11 cellular contexts compared by ENCODE assay signal in genomic region chr19:5035817-5036732, GRCh38.
A peak's percentile ranks its signal among the peaks of the same experiment; 100 is the strongest.
DNase-seq lines count a peak whose midpoint lies in the region; ATAC-seq and TF ChIP-seq lines count a peak whose summit lies in the region.
"Had no signal": no experiment of that assay in that cellular context is flagged by ENCODE, and none has a peak within 500 bp of the region (broad histone marks: within the 10 kb centered on the region; RNA-seq: fewer than 3 reads in every experiment).

No MANE protein-coding gene starts in this region.

- no peaks in the 10 kb centered on the region for H4K20me1 ChIP-seq in GM23248 (ENCODE audit: insufficient read depth)

- H3K9me2 ChIP-seq in GM23248 (ENCODE audit: insufficient read depth): no peaks in the 10 kb centered on the region

- no peak overlapping the region for H3K27ac Mint-ChIP-seq in T-helper 2 cell treated with Interferon-gamma antibody and Interleukin-4, amounts not matched to agents 5 μg/mL and 100 μg/mL, for 36 hours
- H3K27ac Mint-ChIP-seq: memory B cell had no signal

- H3K4me2 ChIP-seq in GM23248 (ENCODE audit: unreplicated experiment): no peak overlapping the region

- intact Hi-C loops in psoas muscle (cut with DNase I) (loop anchor here in 1 of 2 donors (10.0 kb wide), 2 partner anchors 121 to 221 kb away; no protein-coding TSS in a partner anchor), lower lobe of right lung (cut with DNase I) (no loop called here)

- H3K4me1 ChIP-seq in GM23248 (ENCODE audit: insufficient read depth) (peaks cover 27% of the 10 kb centered on the region), psoas muscle (peaks cover 46% of the 10 kb centered on the region), lower lobe of right lung (peaks cover 15% of the 10 kb centered on the region)

- H3K79me2 ChIP-seq in GM23248 (ENCODE audit: insufficient read depth): peaks cover 88% of the 10 kb centered on the region

- H3F3A ChIP-seq in GM23248 (ENCODE audit: insufficient read depth): peaks cover 13% of the 10 kb centered on the region; the same call in 1 of the 2 replicates

- H3K36me3 ChIP-seq in GM23248 (ENCODE audit: low read depth): no peaks in the 10 kb centered on the region
- peaks cover 3 to 21% of the 10 kb centered on the region in 2 donors for H3K36me3 ChIP-seq in psoas muscle (ENCODE audit: insufficient read depth in 1 of 2, low read depth in 1 of 2)
- H3K36me3 ChIP-seq in lower lobe of right lung: peaks cover 57% of the 10 kb centered on the region

- in situ Hi-C loops in GM23248 (cut with MboI): loop anchor here (10.0 kb wide), 1 partner anchor 231 kb away; no protein-coding TSS in a partner anchor

- TF ChIP-seq CTCF in psoas muscle (IDR thresholded peaks at IDR 0.05) (no peak), lower lobe of right lung (IDR thresholded peaks at IDR 0.05) (no peak)

- no peaks in the 10 kb centered on the region for H3K27me3 ChIP-seq in GM23248 (replicated peaks; ENCODE audit: insufficient read depth)
- H3K27me3 ChIP-seq in psoas muscle (ENCODE audit: insufficient read depth in 3 of 3, low read length in 2 of 3): no peaks in the 10 kb centered on the region
- no peaks in the 10 kb centered on the region for H3K27me3 ChIP-seq in lower lobe of right lung (ENCODE audit: low read depth)
- H3K27me3 ChIP-seq: SJSA1 had no signal

- WGBS in GM23248 (ENCODE audit: low coverage in 1 of 2, low lambda C conversion rate in 2 of 2, missing lambda C conversion rate in 2 of 2), 2 experiments: 48 to 57% methylated on average over 21 to 36 of the region's 38 CpGs
- 36 to 60% (median 45%) methylated on average over 27 to 38 of the region's 38 CpGs for WGBS in psoas muscle, 3 donors

- H2AFZ ChIP-seq in GM23248: no peak overlapping the region

- peaks cover 2% of the 10 kb centered on the region for H3K4me1 Mint-ChIP-seq in T-helper 2 cell treated with Interferon-gamma antibody and Interleukin-4, amounts not matched to agents 5 μg/mL and 100 μg/mL, for 36 hours (ENCODE audit: low read depth)

- peak overlapping the region; percentile 51 for H3K27ac ChIP-seq in GM23248
- peak overlapping the region; percentile 73 for H3K27ac ChIP-seq in psoas muscle
- H3K27ac ChIP-seq in lower lobe of right lung: no peak overlapping the region

- H3K4me3 ChIP-seq in GM23248 (no peak overlapping the region), psoas muscle (peak overlapping the region; percentile 22), lower lobe of right lung (no peak overlapping the region)
- H3K4me3 ChIP-seq: SJSA1 had no signal

- DNase-seq in GM23248: no peak
- DNase-seq in NCI-H524 (lab: John Stamatoyannopoulos, UW): peak; percentile 91 to 97
- DNase-seq in globus pallidus (ENCODE audit: low spot score): peak; percentile 69
- no peak for DNase-seq in psoas muscle
- DNase-seq in T-helper 2 cell treated with Interferon-gamma antibody and Interleukin-4, amounts not matched to agents 5 μg/mL and 100 μg/mL, for 36 hours (ENCODE audit: low spot score): no peak
- no peak for DNase-seq in lower lobe of right lung
- DNase-seq in SIG-M5 (lab: John Stamatoyannopoulos, UW): no peak
- DNase-seq: NCI-H526 had no signal

- no peaks in the 10 kb centered on the region for H3K27me3 Mint-ChIP-seq in T-helper 2 cell treated with Interferon-gamma antibody and Interleukin-4, amounts not matched to agents 5 μg/mL and 100 μg/mL, for 36 hours (ENCODE audit: low read depth)
- H3K27me3 Mint-ChIP-seq: memory B cell had no signal

- H3K36me3 Mint-ChIP-seq in T-helper 2 cell treated with Interferon-gamma antibody and Interleukin-4, amounts not matched to agents 5 μg/mL and 100 μg/mL, for 36 hours (ENCODE audit: low read depth): peaks cover 5% of the 10 kb centered on the region

- ATAC-seq in psoas muscle (peak; percentile 3 to 33 (median 20)), GM21360 (IDR thresholded peaks at IDR 0.05; ENCODE audit: unreplicated experiment) (no peak), lower lobe of right lung (no peak)

- no peaks in the 10 kb centered on the region for H3K9me3 Mint-ChIP-seq in T-helper 2 cell treated with Interferon-gamma antibody and Interleukin-4, amounts not matched to agents 5 μg/mL and 100 μg/mL, for 36 hours
- H3K9me3 Mint-ChIP-seq: memory B cell had no signal

- no peak overlapping the region for H3K4me3 Mint-ChIP-seq in T-helper 2 cell treated with Interferon-gamma antibody and Interleukin-4, amounts not matched to agents 5 μg/mL and 100 μg/mL, for 36 hours
- H3K4me3 Mint-ChIP-seq: memory B cell had no signal

- H3K9me3 ChIP-seq in GM23248 (ENCODE audit: low read depth) (no peaks in the 10 kb centered on the region), psoas muscle (no peaks in the 10 kb centered on the region), lower lobe of right lung (no peaks in the 10 kb centered on the region)
- H3K9me3 ChIP-seq: SJSA1 had no signal

- peak overlapping the region; percentile 46; the same call in 1 of the 2 replicates for H3K9ac ChIP-seq in GM23248

Comparison
In these comparisons a context has a peak if more than half of its experiments do, and no peak if none do; other contexts are left out.
1. DNase-seq: peak in NCI-H524 (2 of 2) and globus pallidus (single experiment); none in GM23248 (single experiment), psoas muscle (0 of 2), T-helper 2 cell treated with Interferon-gamma antibody and Interleukin-4, amounts not matched to agents 5 μg/mL and 100 μg/mL, for 36 hours (single experiment), lower lobe of right lung (single experiment) and SIG-M5 (single experiment).
2. ATAC-seq: peak in psoas muscle (4 of 4); none in GM21360 (single experiment) and lower lobe of right lung (0 of 2).